ENCODE assay signal across 9 cellular contexts in genomic region chr16:8567355-8568230, GRCh38. TPM values are rescaled to one million over a fixed set of nuclear protein-coding genes. Genes with fewer than 3 reads are reported as not detected.
DNase-seq lines count a peak whose midpoint lies in the region; ATAC-seq and TF ChIP-seq lines count a peak whose summit lies in the region.
"Had no signal": no experiment of that assay in that cellular context is flagged by ENCODE, and none has a peak within 500 bp of the region (broad histone marks: within the 10 kb centered on the region; RNA-seq: fewer than 3 reads in every experiment).

No MANE protein-coding gene starts in this region.

- no peaks in the 10 kb centered on the region for H3K36me3 Mint-ChIP-seq in CD8-positive, alpha-beta T cell

- DNase-seq in CD8-positive, alpha-beta T cell = peak; percentile 49 to 83 (median 70)
- DNase-seq in NCI-H748 treated with DMSO at 0.1 percent for 48 hours (lab: John Stamatoyannopoulos, UW) (peak; percentile 54), mesenchymal stem cell (peak; percentile 91)
- peak; percentile 48 to 73 for DNase-seq in activated CD4-positive, alpha-beta T cell treated with anti-CD3 and anti-CD28 coated beads, Interleukin-2, amount 50 U/mL, for 24 hours (ENCODE audit: low read depth in 1 of 2, low spot score in 1 of 2)
- peak; percentile 61 for DNase-seq in effector CD4-positive, alpha-beta T cell
- peak; percentile 32 to 41 for DNase-seq in stimulated activated CD8-positive, alpha-beta memory T cell treated with anti-CD3 and anti-CD28 coated beads, Interleukin-2, amount 100 ng/mL, for 1 hour (ENCODE audit: low read depth in 2 of 2)

- WGBS in mesenchymal stem cell = 23% methylated on average over 23 of the region's 23 CpGs

- H3K4me2 ChIP-seq in mesenchymal stem cell (ENCODE audit: low read length, poor library complexity, severe bottlenecking) = no peak overlapping the region

- H3K4me3 Mint-ChIP-seq in CD8-positive, alpha-beta T cell = no peak overlapping the region
- H3K4me3 Mint-ChIP-seq: dendritic cell treated with granulocyte-macrophage colony-stimulating factor and Interleukin-4, amounts not matched to agents 40 ng/mL and 50 ng/mL, for 4 days had no signal

- H3K14ac ChIP-seq in mesenchymal stem cell (ENCODE audit: low read length in 2 of 2) = no peak overlapping the region

- H2BK120ac ChIP-seq in mesenchymal stem cell (ENCODE audit: low read depth, low read length) = no peak overlapping the region

- H4K8ac ChIP-seq in mesenchymal stem cell (ENCODE audit: low read length) = no peak overlapping the region

- H3K27ac ChIP-seq in CD8-positive, alpha-beta T cell (ENCODE audit: low read depth, low read length) = no peak overlapping the region
- H3K27ac ChIP-seq in mesenchymal stem cell (ENCODE audit: low read length, poor library complexity, severe bottlenecking) = no peak overlapping the region

- H3K18ac ChIP-seq in mesenchymal stem cell (ENCODE audit: low read depth in 1 of 2, low read length in 2 of 2) = no peak overlapping the region

- no peak overlapping the region for H3K4ac ChIP-seq in mesenchymal stem cell (ENCODE audit: low read depth in 1 of 2, low read length in 2 of 2)

- TF ChIP-seq CTCF in CD8-positive, alpha-beta T cell (IDR thresholded peaks at IDR 0.05) = peak; percentile 98

- H2BK5ac ChIP-seq in mesenchymal stem cell (ENCODE audit: low read depth, low read length, poor library complexity, severe bottlenecking) = no peak overlapping the region

- H3K4me1 Mint-ChIP-seq in CD8-positive, alpha-beta T cell (ENCODE audit: low read depth) = peaks cover 4% of the 10 kb centered on the region

- no peak overlapping the region for H2AK5ac ChIP-seq in mesenchymal stem cell (ENCODE audit: low read length, severe bottlenecking)

- H3K79me1 ChIP-seq in mesenchymal stem cell (replicated peaks; ENCODE audit: low read length, poor library complexity, severe bottlenecking) = no peaks in the 10 kb centered on the region

- H2AFZ ChIP-seq in mesenchymal stem cell (ENCODE audit: low read depth, low read length) = no peak overlapping the region

- H3K9me3 Mint-ChIP-seq in CD8-positive, alpha-beta T cell = no peaks in the 10 kb centered on the region
- H3K9me3 Mint-ChIP-seq: dendritic cell treated with granulocyte-macrophage colony-stimulating factor and Interleukin-4, amounts not matched to agents 40 ng/mL and 50 ng/mL, for 4 days had no signal

- peaks cover 9% of the 10 kb centered on the region for H3K27me3 Mint-ChIP-seq in CD8-positive, alpha-beta T cell (ENCODE audit: low read depth)

- no peaks in the 10 kb centered on the region for H3K27me3 ChIP-seq in CD8-positive, alpha-beta T cell (ENCODE audit: insufficient read depth, low read length)
- peaks cover 8 to 38% of the 10 kb centered on the region in 2 experiments for H3K27me3 ChIP-seq in mesenchymal stem cell (ENCODE audit: control insufficient read depth in 1 of 2, insufficient read depth in 1 of 2, low read length in 2 of 2)

- H3K9me3 ChIP-seq in CD8-positive, alpha-beta T cell (ENCODE audit: low read length) = no peaks in the 10 kb centered on the region
- no peaks in the 10 kb centered on the region for H3K9me3 ChIP-seq in mesenchymal stem cell (ENCODE audit: control insufficient read depth, low read length)

- ATAC-seq in CD8-positive, alpha-beta T cell = peak; percentile 97
- peak; percentile 82 for ATAC-seq in GM19372 (IDR thresholded peaks at IDR 0.05; ENCODE audit: low read depth, unreplicated experiment)
- peak; percentile 83 for ATAC-seq in HG03460 (IDR thresholded peaks at IDR 0.05; ENCODE audit: unreplicated experiment)

- H3K4me1 ChIP-seq in CD8-positive, alpha-beta T cell (ENCODE audit: insufficient read depth, low read length) = no peaks in the 10 kb centered on the region
- H3K4me1 ChIP-seq in mesenchymal stem cell (ENCODE audit: control insufficient read depth, insufficient read depth, low read depth, low read length) = peaks cover 13% of the 10 kb centered on the region

- CTCF ChIA-PET in CD8-positive, alpha-beta T cell (lab: Charles Lee) = interaction anchor here (0.6 to 4.3 kb wide), 21 partner anchors 12 to 578 kb away, joined by 3 to 16 read pairs (median 4); partner anchors contain the start of gene LITAFD

- H3K23ac ChIP-seq in mesenchymal stem cell (ENCODE audit: low read length in 2 of 2) = no peak overlapping the region

- H3K9ac ChIP-seq in mesenchymal stem cell (ENCODE audit: low read length) = peak overlapping the region; percentile 44

- intact Hi-C loops in CD8-positive, alpha-beta T cell (cut with DNase I, micrococcal nuclease) = loop anchor here (1.0 to 10.0 kb wide), 12 partner anchors 55 to 1941 kb away; partner anchors contain the start of gene METTL22 (in 2 of the 2)

- no peak overlapping the region for H2BK15ac ChIP-seq in mesenchymal stem cell (ENCODE audit: low read depth, poor library complexity, severe bottlenecking)

- POLR2A ChIA-PET in CD8-positive, alpha-beta T cell (lab: Charles Lee) = interaction anchor here (0.7 kb wide), 1 partner anchor 253 kb away, joined by 3 read pairs; no protein-coding TSS in a partner anchor

- H2BK12ac ChIP-seq in mesenchymal stem cell (ENCODE audit: low read length in 2 of 2) = no peak overlapping the region

- H3K27ac Mint-ChIP-seq in CD8-positive, alpha-beta T cell = no peak overlapping the region
- H3K27ac Mint-ChIP-seq: dendritic cell treated with granulocyte-macrophage colony-stimulating factor and Interleukin-4, amounts not matched to agents 40 ng/mL and 50 ng/mL, for 4 days had no signal

- H3K4me3 ChIP-seq in CD8-positive, alpha-beta T cell (ENCODE audit: low read depth, low read length) = no peak overlapping the region
- H3K4me3 ChIP-seq in mesenchymal stem cell (ENCODE audit: insufficient read depth in 1 of 2, low read depth in 1 of 2, low read length in 2 of 2) = no peak overlapping the region

- H4K91ac ChIP-seq in mesenchymal stem cell (ENCODE audit: low read length) = no peak overlapping the region

- H3K36me3 ChIP-seq in CD8-positive, alpha-beta T cell (ENCODE audit: insufficient read depth, low read length) = no peaks in the 10 kb centered on the region
- H3K36me3 ChIP-seq in mesenchymal stem cell (ENCODE audit: control insufficient read depth in 1 of 2, insufficient read depth in 2 of 2, low read depth in 1 of 2, low read length in 2 of 2) = no peaks in the 10 kb centered on the region

RNA-seq across cellular contexts. Expression of gene TMEM114, which starts 22.7 kb away (rescaled TPM):
- not detected for total RNA-seq in CD8-positive, alpha-beta T cell
- not detected for polyA plus RNA-seq in mesenchymal stem cell (2013, experiment 1 of 2)
- not detected for polyA plus RNA-seq in mesenchymal stem cell (2013, experiment 2 of 2)

RNA-seq across cellular contexts. Expression of gene METTL22, which starts 53.9 kb away (rescaled TPM):
- 10 to 100 TPM; 30.0 to 30.8 TPM for total RNA-seq in CD8-positive, alpha-beta T cell
- polyA plus RNA-seq in mesenchymal stem cell (2013, experiment 1 of 2) = 31.8 TPM
- 31.8 TPM for polyA plus RNA-seq in mesenchymal stem cell (2013, experiment 2 of 2)

Comparison
In these comparisons a context has a peak if more than half of its experiments do, and no peak if none do; other contexts are left out.
1. DNase-seq: peak in every context shown above with its lines; median percentile 91 in mesenchymal stem cell; 70 in CD8-positive, alpha-beta T cell; 61 in effector CD4-positive, alpha-beta T cell; 60 in activated CD4-positive, alpha-beta T cell treated with anti-CD3 and anti-CD28 coated beads, Interleukin-2, amount 50 U/mL, for 24 hours; 54 in NCI-H748 treated with DMSO at 0.1 percent for 48 hours; 36 in stimulated activated CD8-positive, alpha-beta memory T cell treated with anti-CD3 and anti-CD28 coated beads, Interleukin-2, amount 100 ng/mL, for 1 hour.